ENCODE assay signal across 8 cellular contexts in genomic region chr19:19487077-19488040, GRCh38. TPM values are rescaled to one million over a fixed set of nuclear protein-coding genes. Genes with fewer than 3 reads are reported as not detected.
DNase-seq lines count a peak whose midpoint lies in the region; ATAC-seq and TF ChIP-seq lines count a peak whose summit lies in the region.

No MANE protein-coding gene starts in this region.

- in situ Hi-C loops in mammary epithelial cell (cut with MboI; ENCODE audit: low sequenced_read_pairs in 2 of 2) = loop anchor here in 1 of 2 donors (25.0 kb wide), 1 partner anchor 325 kb away; the partner anchor contains the start of gene MEF2B

- H3K79me2 ChIP-seq in HCT116 (ENCODE audit: insufficient read depth, low read length) = peaks cover 91% of the 10 kb centered on the region
- H3K79me2 ChIP-seq in mammary epithelial cell (ENCODE audit: insufficient read depth, low read length) = peaks cover 93% of the 10 kb centered on the region

- DNase-seq in HCT116 (ENCODE audit: low read depth, low spot score) (no peak), NCI-H345 (lab: John Stamatoyannopoulos, UW) (no peak), SW480 (ENCODE audit: low spot score) (no peak), mammary epithelial cell (no peak)
- DNase-seq in activated naive CD8-positive, alpha-beta T cell treated with anti-CD3 and anti-CD28 coated beads, Interleukin-2, amount 50 U/mL, for 24 hours = no peak
- DNase-seq in naive thymus-derived CD4-positive, alpha-beta T cell = no peak

- H3K27ac Mint-ChIP-seq in activated naive CD8-positive, alpha-beta T cell treated with anti-CD3 and anti-CD28 coated beads, Interleukin-2, amount 50 U/mL, for 24 hours = peak overlapping the region; percentile 86
- H3K27ac Mint-ChIP-seq in naive thymus-derived CD4-positive, alpha-beta T cell = peak overlapping the region; percentile 96 to 99 (median 99)

- peaks cover 0 to 18% of the 10 kb centered on the region in 2 experiments; a peak in 1 of 4 replicates for H3K36me3 ChIP-seq in HCT116 (ENCODE audit: control insufficient read depth in 1 of 2, insufficient read depth in 2 of 2, low read length in 2 of 2)
- H3K36me3 ChIP-seq in naive thymus-derived CD4-positive, alpha-beta T cell (ENCODE audit: control insufficient read depth in 2 of 3, insufficient read depth in 3 of 3, low read length in 3 of 3) = peaks cover 0 to 16% (median 2%) of the 10 kb centered on the region in 3 experiments
- no peaks in the 10 kb centered on the region for H3K36me3 ChIP-seq in mammary epithelial cell (ENCODE audit: insufficient read depth, low read length)

- H3K9me3 Mint-ChIP-seq in activated naive CD8-positive, alpha-beta T cell treated with anti-CD3 and anti-CD28 coated beads, Interleukin-2, amount 50 U/mL, for 24 hours = no peaks in the 10 kb centered on the region
- no peaks in the 10 kb centered on the region for H3K9me3 Mint-ChIP-seq in naive thymus-derived CD4-positive, alpha-beta T cell

- CTCF ChIA-PET in HCT116 (lab: Charles Lee) (no interaction called here), mammary epithelial cell (lab: Charles Lee; ENCODE audit: low non-redundant PET) (no interaction called here)
- CTCF ChIA-PET in naive thymus-derived CD4-positive, alpha-beta T cell (lab: Charles Lee) = interaction anchor here (0.5 to 4.0 kb wide), 3 partner anchors 120 to 300 kb away, joined by 4 to 94 read pairs (median 12); no protein-coding TSS in a partner anchor

- H3K4me1 ChIP-seq in HCT116 (ENCODE audit: control insufficient read depth in 1 of 2, insufficient read depth in 2 of 2, low read length in 2 of 2) (peaks cover 19 to 43% of the 10 kb centered on the region in 2 experiments), mammary epithelial cell (ENCODE audit: insufficient read depth, low read length) (peaks cover 37% of the 10 kb centered on the region)
- H3K4me1 ChIP-seq in naive thymus-derived CD4-positive, alpha-beta T cell (ENCODE audit: control insufficient read depth in 2 of 2, insufficient read depth in 2 of 2, low read length in 2 of 2) = peaks cover 33 to 51% of the 10 kb centered on the region in 2 donors

- H3K36me3 Mint-ChIP-seq in activated naive CD8-positive, alpha-beta T cell treated with anti-CD3 and anti-CD28 coated beads, Interleukin-2, amount 50 U/mL, for 24 hours (ENCODE audit: low read depth) = peaks cover 15% of the 10 kb centered on the region
- H3K36me3 Mint-ChIP-seq in naive thymus-derived CD4-positive, alpha-beta T cell = peaks cover 0 to 9% (median 0%) of the 10 kb centered on the region in 5 donors

- TF ChIP-seq CTCF in 22Rv1 (IDR thresholded peaks at IDR 0.05) (no peak), HCT116 (IDR thresholded peaks at IDR 0.05 in 2 of 3, conservative IDR thresholded peaks at IDR 0.05 in 1 of 3; ENCODE audit: borderline replicate concordance in 1 of 3, insufficient read depth in 1 of 3, low read depth in 2 of 3, low read length in 2 of 3) (no peak), mammary epithelial cell (conservative IDR thresholded peaks at IDR 0.05 in 1 of 2, IDR thresholded peaks at IDR 0.05 in 1 of 2; ENCODE audit: extremely low read depth in 1 of 2, insufficient read depth in 1 of 2, low read depth in 1 of 2, low read length in 2 of 2) (no peak)

- ATAC-seq in HCT116 (no peak), GM21576 (IDR thresholded peaks at IDR 0.05; ENCODE audit: unreplicated experiment) (no peak)
- no peak for ATAC-seq in activated naive CD8-positive, alpha-beta T cell treated with anti-CD3 and anti-CD28 coated beads, Interleukin-2, amount 50 U/mL, for 24 hours
- no peak for ATAC-seq in naive thymus-derived CD4-positive, alpha-beta T cell

- H3K27me3 ChIP-seq in HCT116 (ENCODE audit: insufficient read depth, low read length) (no peaks in the 10 kb centered on the region), mammary epithelial cell (ENCODE audit: insufficient read depth, low read length) (no peaks in the 10 kb centered on the region)
- H3K27me3 ChIP-seq in naive thymus-derived CD4-positive, alpha-beta T cell (ENCODE audit: control insufficient read depth in 2 of 2, insufficient read depth in 2 of 2, low read length in 2 of 2) = no peaks in the 10 kb centered on the region

- H3K9me3 ChIP-seq in HCT116 (ENCODE audit: control insufficient read depth in 1 of 2, insufficient read depth in 1 of 2, low read depth in 1 of 2, low read length in 2 of 2) (no peaks in the 10 kb centered on the region), mammary epithelial cell (replicated peaks; ENCODE audit: insufficient read depth, low read length) (no peaks in the 10 kb centered on the region)
- no peaks in the 10 kb centered on the region for H3K9me3 ChIP-seq in naive thymus-derived CD4-positive, alpha-beta T cell (ENCODE audit: control insufficient read depth in 2 of 3, low read length in 3 of 3)

- H3K27ac ChIP-seq in 22Rv1 (peak overlapping the region; percentile 95), HCT116 (ENCODE audit: low read depth, low read length) (peak overlapping the region; percentile 72), mammary epithelial cell (ENCODE audit: insufficient read depth, low read depth, low read length) (no peak overlapping the region)
- H3K27ac ChIP-seq in naive thymus-derived CD4-positive, alpha-beta T cell (ENCODE audit: low read depth, low read length) = peak overlapping the region; percentile 81

- no peak for TF ChIP-seq RAD21 in HCT116 (IDR thresholded peaks at IDR 0.05; ENCODE audit: low read depth)

- no peak overlapping the region for H3K4me3 Mint-ChIP-seq in activated naive CD8-positive, alpha-beta T cell treated with anti-CD3 and anti-CD28 coated beads, Interleukin-2, amount 50 U/mL, for 24 hours
- H3K4me3 Mint-ChIP-seq in naive thymus-derived CD4-positive, alpha-beta T cell = peak overlapping the region in 8 of 10 donors; percentile 20 to 76 (median 47)

- POLR2A ChIA-PET in HCT116 (lab: Charles Lee) = no interaction called here
- POLR2A ChIA-PET in naive thymus-derived CD4-positive, alpha-beta T cell (lab: Charles Lee) = interaction anchor here (0.7 to 6.4 kb wide), 10 partner anchors 8 to 140 kb away, joined by 3 to 101 read pairs (median 6); partner anchors contain the start of genes GATAD2A and NDUFA13

- no peaks in the 10 kb centered on the region for H3K9me2 ChIP-seq in HCT116 (ENCODE audit: insufficient read depth)

- H3K4me3 ChIP-seq in HCT116 (replicated peaks in 1 of 2; ENCODE audit: low read depth in 1 of 2, low read length in 2 of 2) = no peak overlapping the region
- H3K4me3 ChIP-seq in naive thymus-derived CD4-positive, alpha-beta T cell (ENCODE audit: low read length) = no peak overlapping the region
- no peak overlapping the region for H3K4me3 ChIP-seq in mammary epithelial cell (replicated peaks in 1 of 3; ENCODE audit: insufficient read depth in 1 of 3, low read depth in 2 of 3, low read length in 3 of 3)

- H3K9ac ChIP-seq in HCT116 (ENCODE audit: low read length) = no peak overlapping the region; the same call in 1 of the 2 replicates
- H3K9ac ChIP-seq in mammary epithelial cell (ENCODE audit: insufficient read depth, low read length) = no peak overlapping the region

- TF ChIP-seq POLR2A in HCT116 (IDR thresholded peaks at IDR 0.05; ENCODE audit: borderline replicate concordance, extremely low read depth, insufficient read depth, insufficient read length) = no peak

- RAD21 ChIA-PET in HCT116 (lab: Charles Lee; ENCODE audit: low non-redundant PET in 1 of 2, low total read pairs in 2 of 2, uncharacterized antibody in 2 of 2, unreplicated experiment in 2 of 2) = interaction anchor here in 1 of 2 experiments (1.6 kb wide), 1 partner anchor 120 kb away, joined by 4 read pairs; no protein-coding TSS in a partner anchor

- H2AFZ ChIP-seq in HCT116 (ENCODE audit: low read depth, low read length, poor library complexity, severe bottlenecking) (no peak overlapping the region), mammary epithelial cell (ENCODE audit: low read depth, low read length) (no peak overlapping the region)

- peaks cover 62% of the 10 kb centered on the region for H3K4me1 Mint-ChIP-seq in activated naive CD8-positive, alpha-beta T cell treated with anti-CD3 and anti-CD28 coated beads, Interleukin-2, amount 50 U/mL, for 24 hours
- peaks cover 31 to 74% (median 61%) of the 10 kb centered on the region in 7 donors for H3K4me1 Mint-ChIP-seq in naive thymus-derived CD4-positive, alpha-beta T cell

- H3K4me2 ChIP-seq in HCT116 (ENCODE audit: low read length) (peak overlapping the region; percentile 62; the same call in 1 of the 2 replicates), mammary epithelial cell (ENCODE audit: insufficient read depth, low read depth, low read length) (no peak overlapping the region)

- no peaks in the 10 kb centered on the region for H3K27me3 Mint-ChIP-seq in activated naive CD8-positive, alpha-beta T cell treated with anti-CD3 and anti-CD28 coated beads, Interleukin-2, amount 50 U/mL, for 24 hours
- H3K27me3 Mint-ChIP-seq in naive thymus-derived CD4-positive, alpha-beta T cell = no peaks in the 10 kb centered on the region

- intact Hi-C loops in HCT116 (cut with micrococcal nuclease) = loop anchor here (5.0 kb wide), 1 partner anchor 80 kb away; the partner anchor contains the start of gene GATAD2A
- intact Hi-C loops in naive thymus-derived CD4-positive, alpha-beta T cell (cut with micrococcal nuclease) = loop anchor here (2.0 to 10.0 kb wide), 3 partner anchors 41 to 425 kb away; partner anchors contain the start of gene SLC25A42 (in 2 of the 2)
- intact Hi-C loops in mammary epithelial cell (cut with micrococcal nuclease) = loop anchor here (5.0 kb wide), 1 partner anchor 100 kb away; no protein-coding TSS in a partner anchor

- peaks cover 10% of the 10 kb centered on the region; the same call in 1 of the 2 replicates for H4K20me1 ChIP-seq in HCT116 (ENCODE audit: insufficient read depth)
- H4K20me1 ChIP-seq in mammary epithelial cell (ENCODE audit: insufficient read depth, low read length) = no peaks in the 10 kb centered on the region

- BruUV-seq in HCT116 (replicated peaks; lab: Mats Ljungman, UMichigan) (no TSS peak), mammary epithelial cell (replicated peaks; lab: Mats Ljungman, UMichigan) (no TSS peak)

- dilution Hi-C loops in mammary epithelial cell (cut with HindIII; ENCODE audit: low sequenced_read_pairs) = no loop called here

- 58% methylated on average over 5 of the region's 11 CpGs for WGBS in mammary epithelial cell (ENCODE audit: low coverage, missing lambda C conversion rate)

RNA-seq across cellular contexts. Expression of gene TSSK6, which starts 28.0 kb away (rescaled TPM):
- total RNA-seq in HCT116 (2021; ENCODE audit: unreplicated experiment) = 4.1 TPM
- 2.7 and 4.1 TPM in 2 replicates for polyA plus RNA-seq in HCT116 (2012)
- 10 to 100 TPM in 1 of 5 experiments, 1 to 10 TPM in 4; 3.3 to 11.3 (median 5.2) TPM for total RNA-seq in naive thymus-derived CD4-positive, alpha-beta T cell
- 1 to 10 TPM; 1.4 to 4.2 TPM for polyA plus RNA-seq in naive thymus-derived CD4-positive, alpha-beta T cell
- total RNA-seq in mammary epithelial cell = 1 to 10 TPM; 2.7 to 2.8 TPM
- 0.88 TPM for polyA plus RNA-seq in mammary epithelial cell
- not detected for polyA minus RNA-seq in mammary epithelial cell

RNA-seq across cellular contexts. Expression of gene NDUFA13, which starts 28.7 kb away (rescaled TPM):
- total RNA-seq in HCT116 (2021; ENCODE audit: unreplicated experiment) (339 TPM), mammary epithelial cell (100 to 1,000 TPM; 136 to 221 TPM)
- 415 and 570 TPM in 2 replicates for polyA plus RNA-seq in HCT116 (2012)
- total RNA-seq in naive thymus-derived CD4-positive, alpha-beta T cell = 100 to 1,000 TPM; 172 to 362 (median 176) TPM
- polyA plus RNA-seq in naive thymus-derived CD4-positive, alpha-beta T cell = 100 to 1,000 TPM; 363 to 380 TPM
- polyA plus RNA-seq in mammary epithelial cell = 444 TPM
- 141 TPM for polyA minus RNA-seq in mammary epithelial cell

RNA-seq across cellular contexts. Expression of gene YJEFN3, which starts 41.4 kb away (rescaled TPM):
- total RNA-seq in HCT116 (2021; ENCODE audit: unreplicated experiment) = 25.3 TPM
- 10.1 and 11.7 TPM in 2 replicates for polyA plus RNA-seq in HCT116 (2012)
- total RNA-seq in naive thymus-derived CD4-positive, alpha-beta T cell = 10 to 100 TPM in 3 of 5 experiments, 1 to 10 TPM in 2; 3.3 to 18.2 (median 12.7) TPM
- polyA plus RNA-seq in naive thymus-derived CD4-positive, alpha-beta T cell = under 1 TPM in 1 of 2 donors, not detected in 1; 0.68 TPM
- total RNA-seq in mammary epithelial cell = 1 to 10 TPM in 1 of 2 donors, under 1 TPM in 1; 0.17 to 4.1 TPM
- polyA plus RNA-seq in mammary epithelial cell = 0.68 TPM
- polyA minus RNA-seq in mammary epithelial cell = 0.16 TPM

RNA-seq across cellular contexts. Expression of gene CILP2, which starts 50.7 kb away (rescaled TPM):
- total RNA-seq in HCT116 (2021; ENCODE audit: unreplicated experiment) = 13.1 TPM
- 9.3 and 10.3 TPM in 2 replicates for polyA plus RNA-seq in HCT116 (2012)
- total RNA-seq in naive thymus-derived CD4-positive, alpha-beta T cell = under 1 TPM in 4 of 5 experiments, not detected in 1; 0.32 to 0.53 (median 0.49) TPM
- under 1 TPM; 0.27 to 0.69 TPM for polyA plus RNA-seq in naive thymus-derived CD4-positive, alpha-beta T cell
- total RNA-seq in mammary epithelial cell = 1 to 10 TPM in 1 of 2 donors, under 1 TPM in 1; 0.67 to 1.1 TPM
- 0.12 TPM for polyA plus RNA-seq in mammary epithelial cell
- polyA minus RNA-seq in mammary epithelial cell = 0.36 TPM
